14 cellular contexts compared by ENCODE assay signal in genomic region chr2:38254796-38255195, GRCh38.
DNase-seq lines count a peak whose midpoint lies in the region; TF ChIP-seq lines count a peak whose summit lies in the region.
"Had no signal": no experiment of that assay in that cellular context is flagged by ENCODE, and none has a peak within 500 bp of the region (broad histone marks: within the 10 kb centered on the region; RNA-seq: fewer than 3 reads in every experiment).

No MANE protein-coding gene starts in this region.

- H3K27ac Mint-ChIP-seq in nephron, result peak overlapping the region in 2 of 3 experiments; percentile 68 to 82
- H3K27ac Mint-ChIP-seq: B cell; CD8-positive, alpha-beta T cell; GM23338; HFFc6 had no signal

- TF ChIP-seq POLR2A in thyroid gland (IDR thresholded peaks at IDR 0.05), result no peak

- no peaks in the 10 kb centered on the region for H3K27me3 Mint-ChIP-seq in nephron (ENCODE audit: low read depth)

- no peak overlapping the region for H3K4me3 ChIP-seq in kidney epithelial cell (ENCODE audit: low read depth, low read length)
- H3K4me3 ChIP-seq in thyroid gland (replicated peaks in 1 of 3), result no peak overlapping the region
- H3K4me3 ChIP-seq in WERI-Rb-1 (ENCODE audit: low read depth, low read length), result no peak overlapping the region
- H3K4me3 ChIP-seq: BLaER1 treated with 17β-estradiol and CSF1 and Interleukin-3, amounts not matched to agents 10 nM and 100 nM; GM23338 had no signal

- H3K9me3 ChIP-seq in thyroid gland, result no peaks in the 10 kb centered on the region
- H3K9me3 ChIP-seq in WERI-Rb-1 (ENCODE audit: severe bottlenecking), result peaks cover 6% of the 10 kb centered on the region

- H3K36me3 ChIP-seq in kidney epithelial cell (ENCODE audit: control insufficient read depth, insufficient read depth, low read length), result no peaks in the 10 kb centered on the region
- H3K36me3 ChIP-seq in thyroid gland, result no peaks in the 10 kb centered on the region
- no peaks in the 10 kb centered on the region for H3K36me3 ChIP-seq in WERI-Rb-1
- H3K36me3 ChIP-seq: BLaER1 treated with 17β-estradiol and CSF1 and Interleukin-3, amounts not matched to agents 10 nM and 100 nM had no signal

- H3K36me3 Mint-ChIP-seq in nephron (ENCODE audit: low read depth), result no peaks in the 10 kb centered on the region
- H3K36me3 Mint-ChIP-seq: CD8-positive, alpha-beta T cell had no signal

- TF ChIP-seq RAD21 in Ishikawa (IDR thresholded peaks at IDR 0.05; ENCODE audit: low read depth), result no peak

- TF ChIP-seq CTCF in kidney epithelial cell (IDR thresholded peaks at IDR 0.05; ENCODE audit: insufficient read depth, low read length, poor library complexity, severe bottlenecking), result no peak
- no peak for TF ChIP-seq CTCF in nephron (IDR thresholded peaks at IDR 0.05; ENCODE audit: unreplicated experiment in 3 of 3)
- TF ChIP-seq CTCF in thyroid gland (IDR thresholded peaks at IDR 0.05), result no peak
- no peak for TF ChIP-seq CTCF in WERI-Rb-1 (IDR thresholded peaks at IDR 0.05; ENCODE audit: low read depth, low read length)

- intact Hi-C loops in thyroid gland (cut with DNase I), result no loop called here

- H3K27me3 ChIP-seq in kidney epithelial cell (ENCODE audit: control insufficient read depth, insufficient read depth, low read length), result no peaks in the 10 kb centered on the region
- no peaks in the 10 kb centered on the region for H3K27me3 ChIP-seq in thyroid gland
- H3K27me3 ChIP-seq in WERI-Rb-1 (ENCODE audit: insufficient read depth, low read depth, severe bottlenecking), result no peaks in the 10 kb centered on the region
- H3K27me3 ChIP-seq: BLaER1 treated with 17β-estradiol and CSF1 and Interleukin-3, amounts not matched to agents 10 nM and 100 nM had no signal

- no peak overlapping the region for H3K4me3 Mint-ChIP-seq in nephron
- H3K4me3 Mint-ChIP-seq: B cell; CD8-positive, alpha-beta T cell; GM23338; HFFc6 had no signal

- H3K4me1 Mint-ChIP-seq in nephron, result peaks cover 10% of the 10 kb centered on the region
- H3K4me1 Mint-ChIP-seq: B cell, GM23338 had no signal

- TF ChIP-seq EP300 in Ishikawa (IDR thresholded peaks at IDR 0.05; ENCODE audit: borderline replicate concordance), result no peak

- H3K4me1 ChIP-seq in thyroid gland, result peaks cover 0 to 10% of the 10 kb centered on the region in 2 donors

- no peaks in the 10 kb centered on the region for H3K9me3 Mint-ChIP-seq in nephron
- H3K9me3 Mint-ChIP-seq: CD8-positive, alpha-beta T cell; HFFc6 had no signal

- peak; percentile 42 for DNase-seq in kidney epithelial cell (ENCODE audit: low read depth)
- DNase-seq in thyroid gland, result peak; percentile 43 to 66
- DNase-seq in stimulated activated CD4-positive, alpha-beta T cell treated with anti-CD3 and anti-CD28 coated beads, Interleukin-15, amount 100 ng/mL, for 24 hours, result no peak
- no peak for DNase-seq in islet precursor cell
- DNase-seq in WERI-Rb-1, result no peak
- DNase-seq: CD8-positive, alpha-beta T cell; H7; HFFc6; IMR-90 had no signal

- 29 to 34% methylated on average over 5 of the region's 5 CpGs for WGBS in thyroid gland, 2 donors

- peak overlapping the region in 1 of 3 donors; percentile 24 for H3K27ac ChIP-seq in thyroid gland
- H3K27ac ChIP-seq in WERI-Rb-1, result no peak overlapping the region
- H3K27ac ChIP-seq: BLaER1 treated with 17β-estradiol and CSF1 and Interleukin-3, amounts not matched to agents 10 nM and 100 nM had no signal

TF ChIP-seq in Ishikawa, 13 proteins besides CTCF, POLR2A, EP300 and RAD21:
- no peak for TF ChIP-seq CEBPB (IDR thresholded peaks at IDR 0.05)
- TF ChIP-seq YY1 (IDR thresholded peaks at IDR 0.05; ENCODE audit: low read depth), result peak; percentile 54; the same call in 1 of the 2 replicates
- no peak for TF ChIP-seq ZBTB7A (IDR thresholded peaks at IDR 0.05; ENCODE audit: low read depth)
- TF ChIP-seq TEAD4 (IDR thresholded peaks at IDR 0.05), result 0 out of 2 replicates have a peak, but pooled peaks have one; percentile 27

Comparison
In these comparisons a context has a peak if more than half of its experiments do, and no peak if none do; other contexts are left out.
1. DNase-seq: peak in kidney epithelial cell (single experiment) and thyroid gland (2 of 2); none in stimulated activated CD4-positive, alpha-beta T cell treated with anti-CD3 and anti-CD28 coated beads, Interleukin-15, amount 100 ng/mL, for 24 hours (single experiment), islet precursor cell (single experiment) and WERI-Rb-1 (single experiment).